In genomic region chr11:1935156-1936071, GRCh38 we compare ENCODE assay signal across 1 cellular context.
TF ChIP-seq lines count a peak whose summit lies in the region.

No MANE protein-coding gene starts in this region.

TF ChIP-seq in HepG2, 621 proteins besides CTCF, POLR2A, EP300 and RAD21:
- no peak for TF ChIP-seq ZNF224 (CRISPR knock-in tag; IDR thresholded peaks at IDR 0.05)
- no peak for TF ChIP-seq RXRB (CRISPR knock-in tag; IDR thresholded peaks at IDR 0.05; ENCODE audit: borderline replicate concordance)
- TF ChIP-seq, protein P1, sequence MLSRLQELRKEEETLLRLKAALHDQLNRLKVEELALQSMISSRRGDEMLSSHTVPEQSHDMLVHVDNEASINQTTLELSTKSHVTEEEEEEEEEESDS (CRISPR knock-in tag; IDR thresholded peaks at IDR 0.05; ENCODE audit: borderline replicate concordance) = no peak
- no peak for TF ChIP-seq NCOA2 (CRISPR knock-in tag; IDR thresholded peaks at IDR 0.05)
- TF ChIP-seq ARID4A (CRISPR knock-in tag; IDR thresholded peaks at IDR 0.05; ENCODE audit: borderline replicate concordance) = no peak
- no peak for TF ChIP-seq USF2 (IDR thresholded peaks at IDR 0.05; ENCODE audit: low read depth, low read length)
- no peak for TF ChIP-seq USF2 (CRISPR knock-in tag; IDR thresholded peaks at IDR 0.05; ENCODE audit: borderline replicate concordance)
- no peak for TF ChIP-seq LCORL (IDR thresholded peaks at IDR 0.05)
- no peak for TF ChIP-seq LCORL (CRISPR knock-in tag; IDR thresholded peaks at IDR 0.05)
- no peak for TF ChIP-seq ZNF720 (CRISPR knock-in tag; IDR thresholded peaks at IDR 0.05)
- TF ChIP-seq STAT5B (CRISPR knock-in tag; IDR thresholded peaks at IDR 0.05) = no peak
- TF ChIP-seq KDM5B (CRISPR knock-in tag; IDR thresholded peaks at IDR 0.05; ENCODE audit: borderline replicate concordance) = no peak
- no peak for TF ChIP-seq EHMT2 (IDR thresholded peaks at IDR 0.05; ENCODE audit: borderline replicate concordance, low read depth, low read length)
- no peak for TF ChIP-seq U2AF2 (IDR thresholded peaks at IDR 0.05; ENCODE audit: low read depth, low read length)
- no peak for TF ChIP-seq KLF12 (CRISPR knock-in tag; IDR thresholded peaks at IDR 0.05; ENCODE audit: borderline replicate concordance)
- no peak for TF ChIP-seq HIVEP1 (CRISPR knock-in tag; IDR thresholded peaks at IDR 0.05)
- TF ChIP-seq ZNF619 (CRISPR knock-in tag; IDR thresholded peaks at IDR 0.05) = no peak
- TF ChIP-seq ZNF383 (CRISPR knock-in tag; IDR thresholded peaks at IDR 0.05; ENCODE audit: borderline replicate concordance) = no peak
